Comparison of ENCODE assay signal across 13 cellular contexts in the genomic region with DNA sequence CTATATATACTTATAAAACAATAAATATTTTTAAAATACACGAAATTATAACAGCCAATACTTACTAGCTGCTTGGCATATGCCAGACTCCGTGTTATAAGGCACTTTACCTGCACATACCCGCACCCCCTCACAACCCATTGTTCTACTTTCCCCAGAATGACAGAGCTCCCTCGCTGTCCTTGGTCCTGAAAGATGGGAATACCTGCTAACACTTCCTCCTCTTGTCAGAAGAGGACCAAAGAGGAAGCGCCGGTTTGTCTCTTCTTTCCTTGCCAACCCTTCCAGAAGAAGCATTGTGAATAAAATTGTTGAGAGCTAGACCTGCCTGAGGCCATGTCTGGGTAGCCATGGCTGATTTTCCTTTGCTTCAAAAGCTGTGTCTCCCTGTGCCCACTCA.
A peak's percentile ranks its signal among the peaks of the same experiment; 100 is the strongest.
DNase-seq lines count a peak whose midpoint lies in the region; ATAC-seq and TF ChIP-seq lines count a peak whose summit lies in the region.
"Had no signal": no experiment of that assay in that cellular context is flagged by ENCODE, and none has a peak within 500 bp of the region (broad histone marks: within the 10 kb centered on the region; RNA-seq: fewer than 3 reads in every experiment).

No MANE protein-coding gene starts in this region.

- no peaks in the 10 kb centered on the region for H3K4me1 Mint-ChIP-seq in activated CD4-positive, alpha-beta T cell treated with anti-CD3 and anti-CD28 coated beads, Interleukin-2, amount 10 ng/mL, durations not matched to agents 24 days and 14 days
- H3K4me1 Mint-ChIP-seq in WTC11 (no peaks in the 10 kb centered on the region), osteocyte (ENCODE audit: unreplicated experiment) (no peaks in the 10 kb centered on the region)

- POLR2A ChIA-PET in WTC11 (lab: Charles Lee) = no interaction called here

- H3K27me3 Mint-ChIP-seq in activated CD4-positive, alpha-beta T cell treated with anti-CD3 and anti-CD28 coated beads, Interleukin-2, amount 10 ng/mL, durations not matched to agents 24 days and 14 days = no peaks in the 10 kb centered on the region
- H3K27me3 Mint-ChIP-seq in WTC11 (ENCODE audit: low read depth) (no peaks in the 10 kb centered on the region; the same call in 1 of the 2 replicates), osteocyte (ENCODE audit: unreplicated experiment) (no peaks in the 10 kb centered on the region)

- no peak for TF ChIP-seq CTCF in WTC11 (IDR thresholded peaks at IDR 0.05)
- no peak for TF ChIP-seq CTCF in osteocyte (IDR thresholded peaks at IDR 0.05)

- no peaks in the 10 kb centered on the region for H3K9me3 Mint-ChIP-seq in activated CD4-positive, alpha-beta T cell treated with anti-CD3 and anti-CD28 coated beads, Interleukin-2, amount 10 ng/mL, durations not matched to agents 24 days and 14 days
- H3K9me3 Mint-ChIP-seq in WTC11 (no peaks in the 10 kb centered on the region), osteocyte (ENCODE audit: unreplicated experiment) (peaks cover 45% of the 10 kb centered on the region)

- intact Hi-C loops in activated CD4-positive, alpha-beta T cell treated with anti-CD3 and anti-CD28 coated beads, Interleukin-2, amount 10 ng/mL, durations not matched to agents 24 days and 14 days (cut with micrococcal nuclease) = no loop called here

- no peaks in the 10 kb centered on the region for H3K36me3 Mint-ChIP-seq in activated CD4-positive, alpha-beta T cell treated with anti-CD3 and anti-CD28 coated beads, Interleukin-2, amount 10 ng/mL, durations not matched to agents 24 days and 14 days (ENCODE audit: low read depth)
- H3K36me3 Mint-ChIP-seq in WTC11 (no peaks in the 10 kb centered on the region), osteocyte (ENCODE audit: unreplicated experiment) (no peaks in the 10 kb centered on the region)

- H3K4me3 Mint-ChIP-seq in activated CD4-positive, alpha-beta T cell treated with anti-CD3 and anti-CD28 coated beads, Interleukin-2, amount 10 ng/mL, durations not matched to agents 24 days and 14 days = no peak overlapping the region
- no peak overlapping the region for H3K4me3 Mint-ChIP-seq in WTC11
- H3K4me3 Mint-ChIP-seq in osteocyte (ENCODE audit: unreplicated experiment) = no peak overlapping the region

- ATAC-seq in WTC11 = peak; percentile 60
- ATAC-seq in GM18858 (IDR thresholded peaks at IDR 0.05; ENCODE audit: unreplicated experiment) = no peak

- peak; percentile 61 for DNase-seq in activated CD4-positive, alpha-beta T cell treated with anti-CD3 and anti-CD28 coated beads, Interleukin-2, amount 10 ng/mL, durations not matched to agents 24 days and 14 days
- no peak for DNase-seq in activated CD4-positive, alpha-beta T cell treated with anti-CD3 and anti-CD28 coated beads for 1 hour
- peak; percentile 36 for DNase-seq in MV-4-11 (lab: John Stamatoyannopoulos, UW)
- DNase-seq in WTC11 (ENCODE audit: low spot score) = peak; percentile 73
- peak; percentile 13 for DNase-seq in osteocyte (ENCODE audit: extremely low spot score, unreplicated experiment)
- DNase-seq in mesenteric fat pad (ENCODE audit: low spot score) = no peak
- no peak for DNase-seq in NCI-H82 treated with DMSO at 0.1 percent for 48 hours (lab: John Stamatoyannopoulos, UW; ENCODE audit: unreplicated experiment)
- DNase-seq: activated effector memory CD4-positive, alpha-beta T cell treated with Interleukin-2 at 50 U/mL for 16 hours; DMS79; mesenchymal stem cell; NCI-H1105; NCI-H446 treated with DMSO at 0.1 percent for 48 hours had no signal

- CTCF ChIA-PET in WTC11 (lab: Charles Lee) = no interaction called here

- H3K27ac Mint-ChIP-seq in activated CD4-positive, alpha-beta T cell treated with anti-CD3 and anti-CD28 coated beads, Interleukin-2, amount 10 ng/mL, durations not matched to agents 24 days and 14 days = no peak overlapping the region
- H3K27ac Mint-ChIP-seq in WTC11 (no peak overlapping the region), osteocyte (ENCODE audit: unreplicated experiment) (no peak overlapping the region)

TF ChIP-seq in WTC11, 78 proteins besides CTCF, POLR2A, EP300 and RAD21 (continues in another document):
- TF ChIP-seq TEAD1 (CRISPR knock-in tag; IDR thresholded peaks at IDR 0.05) (0 out of 2 replicates have a peak, but pooled peaks have one; percentile 33), ATF1 (CRISPR knock-in tag; IDR thresholded peaks at IDR 0.05) (no peak), MYBL2 (CRISPR knock-in tag; IDR thresholded peaks at IDR 0.05) (0 out of 2 replicates have a peak, but pooled peaks have one; percentile 28), SMAD3 (CRISPR knock-in tag; IDR thresholded peaks at IDR 0.05; ENCODE audit: borderline replicate concordance) (no peak), TP53 (CRISPR knock-in tag; IDR thresholded peaks at IDR 0.05) (0 out of 2 replicates have a peak, but pooled peaks have one; percentile 30), ZNF121 (CRISPR knock-in tag; IDR thresholded peaks at IDR 0.05) (no peak), ETV6 (CRISPR knock-in tag; IDR thresholded peaks at IDR 0.05) (no peak), ZNF232 (CRISPR knock-in tag; IDR thresholded peaks at IDR 0.05) (peak; percentile 44; the same call in 1 of the 2 replicates), NR2C2 (CRISPR knock-in tag; IDR thresholded peaks at IDR 0.05) (no peak), JUN (CRISPR knock-in tag; IDR thresholded peaks at IDR 0.05) (no peak), IRF2 (CRISPR knock-in tag; IDR thresholded peaks at IDR 0.05; ENCODE audit: borderline replicate concordance, low read depth) (no peak), OVOL2 (CRISPR knock-in tag; IDR thresholded peaks at IDR 0.05; ENCODE audit: borderline replicate concordance) (no peak), JAZF1 (CRISPR knock-in tag; IDR thresholded peaks at IDR 0.05) (no peak), NFE2L1 (CRISPR knock-in tag; IDR thresholded peaks at IDR 0.05) (peak; percentile 82), SMAD4 (CRISPR knock-in tag; IDR thresholded peaks at IDR 0.05) (0 out of 2 replicates have a peak, but pooled peaks have one; percentile 70), HMGA2 (CRISPR knock-in tag; IDR thresholded peaks at IDR 0.05) (no peak)
- TF ChIP-seq, protein P1, sequence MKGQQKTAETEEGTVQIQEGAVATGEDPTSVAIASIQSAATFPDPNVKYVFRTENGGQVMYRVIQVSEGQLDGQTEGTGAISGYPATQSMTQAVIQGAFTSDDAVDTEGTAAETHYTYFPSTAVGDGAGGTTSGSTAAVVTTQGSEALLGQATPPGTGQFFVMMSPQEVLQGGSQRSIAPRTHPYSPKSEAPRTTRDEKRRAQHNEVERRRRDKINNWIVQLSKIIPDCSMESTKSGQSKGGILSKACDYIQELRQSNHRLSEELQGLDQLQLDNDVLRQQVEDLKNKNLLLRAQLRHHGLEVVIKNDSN (CRISPR knock-in tag; IDR thresholded peaks at IDR 0.05) = peak; percentile 29; the same call in 1 of the 2 replicates
- TF ChIP-seq, protein P2, sequence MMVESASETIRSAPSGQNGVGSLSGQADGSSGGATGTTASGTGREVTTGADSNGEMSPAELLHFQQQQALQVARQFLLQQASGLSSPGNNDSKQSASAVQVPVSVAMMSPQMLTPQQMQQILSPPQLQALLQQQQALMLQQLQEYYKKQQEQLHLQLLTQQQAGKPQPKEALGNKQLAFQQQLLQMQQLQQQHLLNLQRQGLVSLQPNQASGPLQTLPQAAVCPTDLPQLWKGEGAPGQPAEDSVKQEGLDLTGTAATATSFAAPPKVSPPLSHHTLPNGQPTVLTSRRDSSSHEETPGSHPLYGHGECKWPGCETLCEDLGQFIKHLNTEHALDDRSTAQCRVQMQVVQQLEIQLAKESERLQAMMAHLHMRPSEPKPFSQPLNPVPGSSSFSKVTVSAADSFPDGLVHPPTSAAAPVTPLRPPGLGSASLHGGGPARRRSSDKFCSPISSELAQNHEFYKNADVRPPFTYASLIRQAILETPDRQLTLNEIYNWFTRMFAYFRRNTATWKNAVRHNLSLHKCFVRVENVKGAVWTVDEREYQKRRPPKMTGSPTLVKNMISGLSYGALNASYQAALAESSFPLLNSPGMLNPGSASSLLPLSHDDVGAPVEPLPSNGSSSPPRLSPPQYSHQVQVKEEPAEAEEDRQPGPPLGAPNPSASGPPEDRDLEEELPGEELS (CRISPR knock-in tag; IDR thresholded peaks at IDR 0.05) = 0 out of 2 replicates have a peak, but pooled peaks have one; percentile 52
- TF ChIP-seq, protein P3, sequence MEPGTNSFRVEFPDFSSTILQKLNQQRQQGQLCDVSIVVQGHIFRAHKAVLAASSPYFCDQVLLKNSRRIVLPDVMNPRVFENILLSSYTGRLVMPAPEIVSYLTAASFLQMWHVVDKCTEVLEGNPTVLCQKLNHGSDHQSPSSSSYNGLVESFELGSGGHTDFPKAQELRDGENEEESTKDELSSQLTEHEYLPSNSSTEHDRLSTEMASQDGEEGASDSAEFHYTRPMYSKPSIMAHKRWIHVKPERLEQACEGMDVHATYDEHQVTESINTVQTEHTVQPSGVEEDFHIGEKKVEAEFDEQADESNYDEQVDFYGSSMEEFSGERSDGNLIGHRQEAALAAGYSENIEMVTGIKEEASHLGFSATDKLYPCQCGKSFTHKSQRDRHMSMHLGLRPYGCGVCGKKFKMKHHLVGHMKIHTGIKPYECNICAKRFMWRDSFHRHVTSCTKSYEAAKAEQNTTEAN (CRISPR knock-in tag; IDR thresholded peaks at IDR 0.05) = peak; percentile 69; the same call in 1 of the 2 replicates
- TF ChIP-seq, protein P4, sequence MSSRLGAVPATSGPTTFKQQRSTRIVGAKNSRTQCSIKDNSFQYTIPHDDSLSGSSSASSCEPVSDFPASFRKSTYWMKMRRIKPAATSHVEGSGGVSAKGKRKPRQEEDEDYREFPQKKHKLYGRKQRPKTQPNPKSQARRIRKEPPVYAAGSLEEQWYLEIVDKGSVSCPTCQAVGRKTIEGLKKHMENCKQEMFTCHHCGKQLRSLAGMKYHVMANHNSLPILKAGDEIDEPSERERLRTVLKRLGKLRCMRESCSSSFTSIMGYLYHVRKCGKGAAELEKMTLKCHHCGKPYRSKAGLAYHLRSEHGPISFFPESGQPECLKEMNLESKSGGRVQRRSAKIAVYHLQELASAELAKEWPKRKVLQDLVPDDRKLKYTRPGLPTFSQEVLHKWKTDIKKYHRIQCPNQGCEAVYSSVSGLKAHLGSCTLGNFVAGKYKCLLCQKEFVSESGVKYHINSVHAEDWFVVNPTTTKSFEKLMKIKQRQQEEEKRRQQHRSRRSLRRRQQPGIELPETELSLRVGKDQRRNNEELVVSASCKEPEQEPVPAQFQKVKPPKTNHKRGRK (CRISPR knock-in tag; IDR thresholded peaks at IDR 0.05; ENCODE audit: borderline replicate concordance) = 0 out of 2 replicates have a peak, but pooled peaks have one; percentile 19

Comparison
In these comparisons a context has a peak if more than half of its experiments do, and no peak if none do; other contexts are left out.
1. DNase-seq: peak in activated CD4-positive, alpha-beta T cell treated with anti-CD3 and anti-CD28 coated beads, Interleukin-2, amount 10 ng/mL, durations not matched to agents 24 days and 14 days (single experiment), MV-4-11 (single experiment), WTC11 (single experiment) and osteocyte (single experiment); none in activated CD4-positive, alpha-beta T cell treated with anti-CD3 and anti-CD28 coated beads for 1 hour (single experiment), mesenteric fat pad (single experiment) and NCI-H82 treated with DMSO at 0.1 percent for 48 hours (single experiment).